ENCODE assay signal across 8 cellular contexts in genomic region chr11:124760205-124760652, GRCh38. TPM values are rescaled to one million over a fixed set of nuclear protein-coding genes. Genes with fewer than 3 reads are reported as not detected.
DNase-seq lines count a peak whose midpoint lies in the region; ATAC-seq and TF ChIP-seq lines count a peak whose summit lies in the region.

No MANE protein-coding gene starts in this region.

- intact Hi-C loops in esophagus muscularis mucosa (cut with DNase I) = loop anchor here (5.0 kb wide), 2 partner anchors 37 to 77 kb away; no protein-coding TSS in a partner anchor

- H3K27ac ChIP-seq in esophagus muscularis mucosa (replicated peaks in 1 of 4) = peak overlapping the region; percentile 69 to 82 (median 82)

- H3K36me3 ChIP-seq in esophagus muscularis mucosa = peaks cover 0 to 33% (median under 1%) of the 10 kb centered on the region in 4 donors

- ATAC-seq in GM18505 (IDR thresholded peaks at IDR 0.05; ENCODE audit: unreplicated experiment) (peak; percentile 28), HG02981 (IDR thresholded peaks at IDR 0.05; ENCODE audit: unreplicated experiment) (peak; percentile 24), HG03280 (IDR thresholded peaks at IDR 0.05; ENCODE audit: unreplicated experiment) (no peak)

- 31% methylated on average over 15 of the region's 25 CpGs for WGBS in esophagus muscularis mucosa

- peak overlapping the region; percentile 52 to 65 (median 54) for H3K4me3 ChIP-seq in esophagus muscularis mucosa

- peaks cover 43 to 60% (median 52%) of the 10 kb centered on the region in 4 donors for H3K4me1 ChIP-seq in esophagus muscularis mucosa

- no peaks in the 10 kb centered on the region for H3K9me3 ChIP-seq in esophagus muscularis mucosa

- peak; percentile 57 for TF ChIP-seq POLR2A in GM18505 (IDR thresholded peaks at IDR 0.05; ENCODE audit: borderline replicate concordance, extremely low read depth, insufficient read depth, insufficient read length)
- no peak for TF ChIP-seq POLR2A in esophagus muscularis mucosa (IDR thresholded peaks at IDR 0.05; ENCODE audit: low read depth)

- no peak for TF ChIP-seq CTCF in esophagus muscularis mucosa (IDR thresholded peaks at IDR 0.05)

- no peak for TF ChIP-seq EP300 in esophagus muscularis mucosa (IDR thresholded peaks at IDR 0.05)

- DNase-seq in esophagus muscularis mucosa (ENCODE audit: extremely low spot score) = peak; percentile 70
- peak; percentile 55 for DNase-seq in retina
- DNase-seq in stimulated activated CD8-positive, alpha-beta memory T cell treated with anti-CD3 and anti-CD28 coated beads, Interleukin-4, amount 100 ng/mL, for 48 hours = no peak
- DNase-seq in NCI-H146 (lab: John Stamatoyannopoulos, UW) = no peak
- DNase-seq in UCSD-AML1 (lab: John Stamatoyannopoulos, UW; ENCODE audit: unreplicated experiment) = no peak

- peaks cover 5 to 77% (median 54%) of the 10 kb centered on the region in 4 donors for H3K27me3 ChIP-seq in esophagus muscularis mucosa

RNA-seq across cellular contexts. Expression of gene ESAM, which starts 1.9 kb away (rescaled TPM):
- total RNA-seq in esophagus muscularis mucosa = 10 to 100 TPM; 10.8 to 52.8 (median 41.1) TPM

RNA-seq across cellular contexts. Expression of gene VSIG2, which starts 8.2 kb away (rescaled TPM):
- under 1 TPM in 1 of 4 donors, not detected in 3; 0.29 TPM for total RNA-seq in esophagus muscularis mucosa

RNA-seq across cellular contexts. Expression of gene NRGN, which starts 20.5 kb away (rescaled TPM):
- 1 to 10 TPM; 1.4 to 2.3 (median 1.6) TPM for total RNA-seq in esophagus muscularis mucosa

RNA-seq across cellular contexts. Expression of gene MSANTD2, which starts 40.0 kb away (rescaled TPM):
- total RNA-seq in esophagus muscularis mucosa = 10 to 100 TPM in 3 of 4 donors, 1 to 10 TPM in 1; 9.6 to 14.0 (median 12.1) TPM

Comparison
In these comparisons a context has a peak if more than half of its experiments do, and no peak if none do; other contexts are left out.
1. DNase-seq: peak in esophagus muscularis mucosa (single experiment) and retina (single experiment); none in stimulated activated CD8-positive, alpha-beta memory T cell treated with anti-CD3 and anti-CD28 coated beads, Interleukin-4, amount 100 ng/mL, for 48 hours (single experiment), NCI-H146 (single experiment) and UCSD-AML1 (single experiment).